Comparison of ENCODE assay signal across 1 cellular context in genomic region chr2:45643543-45644542, GRCh38.
A peak's percentile ranks its signal among the peaks of the same experiment; 100 is the strongest.
TF ChIP-seq lines count a peak whose summit lies in the region.

No MANE protein-coding gene starts in this region.

TF ChIP-seq in HepG2, 621 proteins besides CTCF, POLR2A, EP300 and RAD21 (continued from another document and continues in another):
- TF ChIP-seq RFXANK (CRISPR knock-in tag; IDR thresholded peaks at IDR 0.05) = no peak
- TF ChIP-seq SRY (CRISPR knock-in tag; IDR thresholded peaks at IDR 0.05) = 0 out of 2 replicates have a peak, but pooled peaks have one; percentile 40
- no peak for TF ChIP-seq ZNF790 (CRISPR knock-in tag; IDR thresholded peaks at IDR 0.05; ENCODE audit: borderline replicate concordance)
- no peak for TF ChIP-seq ZNF878 (CRISPR knock-in tag; IDR thresholded peaks at IDR 0.05)
- no peak for TF ChIP-seq YEATS4 (CRISPR knock-in tag; IDR thresholded peaks at IDR 0.05; ENCODE audit: borderline replicate concordance)
- no peak for TF ChIP-seq KLF6 (CRISPR knock-in tag; IDR thresholded peaks at IDR 0.05)
- no peak; the same call in 1 of the 2 replicates for TF ChIP-seq ZNF772 (CRISPR knock-in tag; IDR thresholded peaks at IDR 0.05)
- peak; percentile 75; the same call in 1 of the 2 replicates for TF ChIP-seq ZSCAN29 (CRISPR knock-in tag; conservative IDR thresholded peaks at IDR 0.05)
- TF ChIP-seq ZBTB37 (CRISPR knock-in tag; IDR thresholded peaks at IDR 0.05) = no peak
- TF ChIP-seq IRF2 (CRISPR knock-in tag; IDR thresholded peaks at IDR 0.05) = 0 out of 2 replicates have a peak, but pooled peaks have one; percentile 32
- TF ChIP-seq ZNF350 (CRISPR knock-in tag; IDR thresholded peaks at IDR 0.05; ENCODE audit: borderline replicate concordance, low read depth) = peak; percentile 11; the same call in 1 of the 2 replicates
- no peak for TF ChIP-seq PAWR (CRISPR knock-in tag; IDR thresholded peaks at IDR 0.05; ENCODE audit: borderline replicate concordance)
- TF ChIP-seq ZNF720 (CRISPR knock-in tag; IDR thresholded peaks at IDR 0.05) = no peak
- no peak for TF ChIP-seq ZNF44 (CRISPR knock-in tag; IDR thresholded peaks at IDR 0.05)
- no peak for TF ChIP-seq CBX5 (CRISPR knock-in tag; IDR thresholded peaks at IDR 0.05; ENCODE audit: borderline replicate concordance)
- no peak; the same call in 1 of the 2 replicates for TF ChIP-seq PATZ1 (CRISPR knock-in tag; IDR thresholded peaks at IDR 0.05)
- TF ChIP-seq ARID4A (CRISPR knock-in tag; IDR thresholded peaks at IDR 0.05; ENCODE audit: borderline replicate concordance) = peak; percentile 50; the same call in 1 of the 2 replicates
- TF ChIP-seq ZBTB39 (CRISPR knock-in tag; IDR thresholded peaks at IDR 0.05) = peak; percentile 58; the same call in 1 of the 2 replicates
- peak; percentile 82 for TF ChIP-seq KDM3A (CRISPR knock-in tag; IDR thresholded peaks at IDR 0.05; ENCODE audit: low read depth)
- TF ChIP-seq CCAR2 (optimal IDR thresholded peaks at IDR 0.05; ENCODE audit: low read depth, low read length) = no peak
- TF ChIP-seq TARDBP (CRISPR knock-in tag; IDR thresholded peaks at IDR 0.05) = peak; percentile 55; the same call in 1 of the 2 replicates
- no peak for TF ChIP-seq RERE (CRISPR knock-in tag; IDR thresholded peaks at IDR 0.05; ENCODE audit: low read depth)
- 0 out of 2 replicates have a peak, but pooled peaks have one; percentile 40 for TF ChIP-seq ATF3 (CRISPR knock-in tag; IDR thresholded peaks at IDR 0.05)
- TF ChIP-seq MBD4 (IDR thresholded peaks at IDR 0.05; ENCODE audit: borderline replicate concordance, low read length) = no peak
- TF ChIP-seq ELF3 (CRISPR knock-in tag; IDR thresholded peaks at IDR 0.05) = peak; percentile 62; the same call in 1 of the 2 replicates
- TF ChIP-seq NCOA5 (CRISPR knock-in tag; IDR thresholded peaks at IDR 0.05) = no peak
- TF ChIP-seq ZNF432 (CRISPR knock-in tag; IDR thresholded peaks at IDR 0.05; ENCODE audit: borderline replicate concordance) = no peak
- TF ChIP-seq MEF2D (CRISPR knock-in tag; IDR thresholded peaks at IDR 0.05) = no peak
- TF ChIP-seq ZNF282 (IDR thresholded peaks at IDR 0.05; ENCODE audit: partially characterized antibody) = no peak
- TF ChIP-seq ZNF704 (CRISPR knock-in tag; IDR thresholded peaks at IDR 0.05; ENCODE audit: borderline replicate concordance) = 0 out of 2 replicates have a peak, but pooled peaks have one; percentile 16
- TF ChIP-seq TRIM22 (IDR thresholded peaks at IDR 0.05) = no peak
- TF ChIP-seq TBX2 (CRISPR knock-in tag; IDR thresholded peaks at IDR 0.05; ENCODE audit: borderline replicate concordance) = peak; percentile 61; the same call in 1 of the 2 replicates
- TF ChIP-seq NKX3-1 (CRISPR knock-in tag; IDR thresholded peaks at IDR 0.05) = no peak
- no peak for TF ChIP-seq ZNF607 (CRISPR knock-in tag; IDR thresholded peaks at IDR 0.05; ENCODE audit: borderline replicate concordance)
- peak; percentile 75; the same call in 1 of the 2 replicates for TF ChIP-seq ZSCAN31 (CRISPR knock-in tag; IDR thresholded peaks at IDR 0.05; ENCODE audit: low read depth)
- TF ChIP-seq ZMYM4 (CRISPR knock-in tag; IDR thresholded peaks at IDR 0.05) = peak; percentile 38; the same call in 1 of the 2 replicates
- TF ChIP-seq ZNF558 (CRISPR knock-in tag; IDR thresholded peaks at IDR 0.05; ENCODE audit: borderline replicate concordance) = no peak
- peak; percentile 38; the same call in 1 of the 2 replicates for TF ChIP-seq FOSL2 (CRISPR knock-in tag; IDR thresholded peaks at IDR 0.05)
- 0 out of 2 replicates have a peak, but pooled peaks have one; percentile 30 for TF ChIP-seq ZNF431 (CRISPR knock-in tag; IDR thresholded peaks at IDR 0.05; ENCODE audit: borderline replicate concordance, low read depth)
- TF ChIP-seq ZBTB38 (CRISPR knock-in tag; IDR thresholded peaks at IDR 0.05) = peak; percentile 77
- TF ChIP-seq ATF7-NPFF (CRISPR knock-in tag; IDR thresholded peaks at IDR 0.05; ENCODE audit: low read depth) = peak; percentile 59; the same call in 1 of the 2 replicates
- TF ChIP-seq AHR (CRISPR knock-in tag; IDR thresholded peaks at IDR 0.05) = no peak
- no peak for TF ChIP-seq MBNL3 (CRISPR knock-in tag; conservative IDR thresholded peaks at IDR 0.05)
- peak; percentile 53; the same call in 1 of the 2 replicates for TF ChIP-seq NRL (CRISPR knock-in tag; IDR thresholded peaks at IDR 0.05; ENCODE audit: borderline replicate concordance)
- TF ChIP-seq SP1 (IDR thresholded peaks at IDR 0.05) = no peak
- no peak for TF ChIP-seq SP1 (CRISPR knock-in tag; IDR thresholded peaks at IDR 0.05)
- TF ChIP-seq DMAP1 (CRISPR knock-in tag; IDR thresholded peaks at IDR 0.05) = no peak
- TF ChIP-seq PHF21A (CRISPR knock-in tag; IDR thresholded peaks at IDR 0.05) = no peak
- TF ChIP-seq SKI (IDR thresholded peaks at IDR 0.05; ENCODE audit: partially characterized antibody) = peak; percentile 53
- no peak for TF ChIP-seq ZNF12 (CRISPR knock-in tag; IDR thresholded peaks at IDR 0.05)
- TF ChIP-seq ZNF749 (CRISPR knock-in tag; IDR thresholded peaks at IDR 0.05; ENCODE audit: borderline replicate concordance) = no peak
